Comparison of ENCODE assay signal across 25 cellular contexts in genomic region chr17:73542323-73542722, GRCh38.
"Had no signal": no experiment of that assay in that cellular context is flagged by ENCODE, and none has a peak within 500 bp of the region (broad histone marks: within the 10 kb centered on the region; RNA-seq: fewer than 3 reads in every experiment).

No MANE protein-coding gene starts in this region.

- H3K4me1 ChIP-seq: ascending aorta, body of pancreas had no signal

- H3K36me3 ChIP-seq: ascending aorta had no signal

- H3K9me3 Mint-ChIP-seq: activated naive CD4-positive, alpha-beta T cell treated with anti-CD3 and anti-CD28 coated beads, Interleukin-2, amount 50 U/mL, for 72 hours; activated naive CD8-positive, alpha-beta T cell treated with anti-CD3 and anti-CD28 coated beads, Interleukin-2, amount 50 U/mL, for 24 hours; activated T-cell treated with anti-CD3 and anti-CD28 coated beads, Interleukin-2, amount 50 U/mL, for 24 hours had no signal

- ATAC-seq: activated CD4-positive, CD25-positive, alpha-beta regulatory T cell treated with anti-CD3 and anti-CD28 coated beads, Interleukin-2, amount 50 U/mL, for 24 hours; activated CD8-positive, alpha-beta memory T cell treated with anti-CD3 and anti-CD28 coated beads, Interleukin-2, amount 10 ng/mL, durations not matched to agents 7 days and 5 days; activated CD8-positive, alpha-beta T cell treated with anti-CD3 and anti-CD28 coated beads, Interleukin-2, amount 10 ng/mL, durations not matched to agents 7 days and 5 days; activated naive CD4-positive, alpha-beta T cell treated with anti-CD3 and anti-CD28 coated beads, Interleukin-2, amount 50 U/mL, for 72 hours; activated naive CD8-positive, alpha-beta T cell treated with anti-CD3 and anti-CD28 coated beads, Interleukin-2, amount 50 U/mL, for 24 hours; body of pancreas had no signal

- FAIRE-seq: bronchial epithelial cell had no signal

- H3K27ac Mint-ChIP-seq: activated CD8-positive, alpha-beta memory T cell treated with anti-CD3 and anti-CD28 coated beads, Interleukin-2, amount 10 ng/mL, durations not matched to agents 7 days and 5 days; activated CD8-positive, alpha-beta T cell treated with anti-CD3 and anti-CD28 coated beads, Interleukin-2, amount 10 ng/mL, durations not matched to agents 7 days and 5 days; activated naive CD8-positive, alpha-beta T cell treated with anti-CD3 and anti-CD28 coated beads, Interleukin-2, amount 50 U/mL, for 24 hours; activated T-cell treated with anti-CD3 and anti-CD28 coated beads, Interleukin-2, amount 50 U/mL, for 24 hours had no signal

- H3K9me3 ChIP-seq: ascending aorta, body of pancreas had no signal

- DNase-seq: activated CD4-positive, alpha-beta T cell treated with anti-CD3 and anti-CD28 coated beads for 4 hours; activated CD4-positive, alpha-beta T cell treated with anti-CD3 and anti-CD28 coated beads, Interleukin-2, amount 50 U/mL, for 4 hours; activated CD8-positive, alpha-beta memory T cell treated with anti-CD3 and anti-CD28 coated beads, Interleukin-2, amount 10 ng/mL, durations not matched to agents 7 days and 5 days; activated CD8-positive, alpha-beta T cell treated with anti-CD3 and anti-CD28 coated beads, Interleukin-2, amount 10 ng/mL, durations not matched to agents 7 days and 5 days; activated effector memory CD4-positive, alpha-beta T cell treated with anti-CD3 and anti-CD28 coated beads, Interleukin-2, amount 50 U/mL, for 16 hours; activated naive CD4-positive, alpha-beta T cell treated with Interleukin-2 at 50 U/mL for 16 hours; activated naive CD8-positive, alpha-beta T cell treated with anti-CD3 and anti-CD28 coated beads, Interleukin-2, amount 50 U/mL, for 24 hours; activated T-cell treated with anti-CD3 and anti-CD28 coated beads, Interleukin-2, amount 50 U/mL, for 24 hours; amniotic stem cell; body of pancreas; central memory CD4-positive, alpha-beta T cell; Karpas-422; MM.1S; NCI-H1105; NCI-H1436; NCI-H2029 treated with DMSO at 0.1 percent for 48 hours; NCI-H345; NCI-H510A; SIG-M5; T-helper 2 cell had no signal

- H3K4me1 Mint-ChIP-seq: activated CD8-positive, alpha-beta memory T cell treated with anti-CD3 and anti-CD28 coated beads, Interleukin-2, amount 10 ng/mL, durations not matched to agents 7 days and 5 days had no signal

- H3K27me3 ChIP-seq: ascending aorta, body of pancreas had no signal

- H3K36me3 Mint-ChIP-seq: activated CD8-positive, alpha-beta memory T cell treated with anti-CD3 and anti-CD28 coated beads, Interleukin-2, amount 10 ng/mL, durations not matched to agents 7 days and 5 days; activated naive CD4-positive, alpha-beta T cell treated with anti-CD3 and anti-CD28 coated beads, Interleukin-2, amount 50 U/mL, for 72 hours had no signal

- H3K27me3 Mint-ChIP-seq: activated CD8-positive, alpha-beta memory T cell treated with anti-CD3 and anti-CD28 coated beads, Interleukin-2, amount 10 ng/mL, durations not matched to agents 7 days and 5 days; activated naive CD8-positive, alpha-beta T cell treated with anti-CD3 and anti-CD28 coated beads, Interleukin-2, amount 50 U/mL, for 24 hours; activated T-cell treated with anti-CD3 and anti-CD28 coated beads, Interleukin-2, amount 50 U/mL, for 24 hours had no signal

- H3K4me3 Mint-ChIP-seq: activated CD8-positive, alpha-beta memory T cell treated with anti-CD3 and anti-CD28 coated beads, Interleukin-2, amount 10 ng/mL, durations not matched to agents 7 days and 5 days; activated CD8-positive, alpha-beta T cell treated with anti-CD3 and anti-CD28 coated beads, Interleukin-2, amount 10 ng/mL, durations not matched to agents 7 days and 5 days; activated naive CD8-positive, alpha-beta T cell treated with anti-CD3 and anti-CD28 coated beads, Interleukin-2, amount 50 U/mL, for 24 hours; activated T-cell treated with anti-CD3 and anti-CD28 coated beads, Interleukin-2, amount 50 U/mL, for 24 hours had no signal

- H3K4me3 ChIP-seq: ascending aorta, body of pancreas had no signal

- H3K27ac ChIP-seq: ascending aorta, body of pancreas, VCaP had no signal
